18 cellular contexts compared by ENCODE assay signal in genomic region chr5:17620627-17621026, GRCh38. TPM values are rescaled to one million over a fixed set of nuclear protein-coding genes. Genes with fewer than 3 reads are reported as not detected.
A peak's percentile ranks its signal among the peaks of the same experiment; 100 is the strongest.
DNase-seq lines count a peak whose midpoint lies in the region; ATAC-seq and TF ChIP-seq lines count a peak whose summit lies in the region.
"Had no signal": no experiment of that assay in that cellular context is flagged by ENCODE, and none has a peak within 500 bp of the region (broad histone marks: within the 10 kb centered on the region; RNA-seq: fewer than 3 reads in every experiment).

No MANE protein-coding gene starts in this region.

- no peaks in the 10 kb centered on the region for H3K9me3 Mint-ChIP-seq in HFFc6
- H3K9me3 Mint-ChIP-seq: activated B cell treated with CpG ODN at 0.5 μM for 24 hours had no signal

- no CpG with 5 or more reads among the region's 17 CpGs for WGBS in mesendoderm (ENCODE audit: extremely low coverage, insufficient coverage, low lambda C conversion rate)

- DNase-seq in HFFc6 (no peak), SK-MEL-5 (ENCODE audit: low read depth, low spot score) (peak; percentile 21), mesendoderm (peak; percentile 40), SW 1271 (lab: John Stamatoyannopoulos, UW) (no peak)
- DNase-seq: activated B cell treated with CpG ODN at 0.5 μM for 24 hours; esophagus squamous epithelium; NCI-H1048; NCI-H226; spleen; stimulated activated naive CD4-positive, alpha-beta T cell treated with Interleukin-2 at 50 U/mL for 16 hours had no signal

- no peaks in the 10 kb centered on the region for H4K20me1 ChIP-seq in DOHH2 (ENCODE audit: control insufficient read depth, insufficient read depth, low read depth, low read length)

- TF ChIP-seq CTCF in DOHH2 (IDR thresholded peaks at IDR 0.05; ENCODE audit: low read depth, low read length, poor library complexity, severe bottlenecking): peak; percentile 49
- peak; percentile 31; the same call in 1 of the 2 replicates for TF ChIP-seq CTCF in HFFc6 (IDR thresholded peaks at IDR 0.05)

- no peaks in the 10 kb centered on the region for H3K9me3 ChIP-seq in DOHH2 (ENCODE audit: control insufficient read depth, insufficient read depth, low read length)
- H3K9me3 ChIP-seq: esophagus squamous epithelium had no signal

- no peaks in the 10 kb centered on the region for H3K9me2 ChIP-seq in DOHH2 (replicated peaks; ENCODE audit: control insufficient read depth, low read length)

- no peak overlapping the region for H3K27ac ChIP-seq in DOHH2 (ENCODE audit: low read depth, low read length)
- H3K27ac ChIP-seq in mesendoderm (ENCODE audit: low read depth, low read length): no peak overlapping the region
- H3K27ac ChIP-seq: esophagus squamous epithelium, left lung, spleen had no signal

- H3K4me1 ChIP-seq in DOHH2 (ENCODE audit: control insufficient read depth, low read length) (no peaks in the 10 kb centered on the region), mesendoderm (ENCODE audit: control insufficient read depth, low read depth, low read length) (no peaks in the 10 kb centered on the region)
- H3K4me1 ChIP-seq: esophagus squamous epithelium, left lung, spleen had no signal

- no peak overlapping the region for H3K27ac Mint-ChIP-seq in HFFc6
- H3K27ac Mint-ChIP-seq: activated B cell treated with CpG ODN at 0.5 μM for 24 hours; dendritic cell treated with granulocyte-macrophage colony-stimulating factor and Interleukin-4, amounts not matched to agents 40 ng/mL and 50 ng/mL, for 4 days had no signal

- H2BK15ac ChIP-seq in mesendoderm (replicated peaks; ENCODE audit: low read depth): no peak overlapping the region

- ATAC-seq in GM18907 (IDR thresholded peaks at IDR 0.05; ENCODE audit: unreplicated experiment): no peak
- no peak for ATAC-seq in GM18867 (IDR thresholded peaks at IDR 0.05; ENCODE audit: unreplicated experiment)
- ATAC-seq: left lung had no signal

- H3K4ac ChIP-seq in mesendoderm (ENCODE audit: low read depth, low read length): no peak overlapping the region

- no peak overlapping the region for H3K4me3 ChIP-seq in DOHH2 (ENCODE audit: low read length)
- no peak overlapping the region for H3K4me3 ChIP-seq in mesendoderm (ENCODE audit: low read length)
- H3K4me3 ChIP-seq: esophagus squamous epithelium, left lung, spleen had no signal

- H2BK120ac ChIP-seq in mesendoderm (ENCODE audit: low read depth, low read length): no peak overlapping the region

- H3K27me3 Mint-ChIP-seq in HFFc6 (ENCODE audit: insufficient read depth): no peaks in the 10 kb centered on the region; the same call in 1 of the 2 replicates
- H3K27me3 Mint-ChIP-seq: activated B cell treated with CpG ODN at 0.5 μM for 24 hours; dendritic cell treated with granulocyte-macrophage colony-stimulating factor and Interleukin-4, amounts not matched to agents 40 ng/mL and 50 ng/mL, for 4 days had no signal

- H3K27me3 ChIP-seq in DOHH2 (ENCODE audit: control insufficient read depth, low read length) (no peaks in the 10 kb centered on the region), mesendoderm (ENCODE audit: insufficient read depth, low read length, poor library complexity) (no peaks in the 10 kb centered on the region)
- H3K27me3 ChIP-seq: esophagus squamous epithelium, left lung, spleen had no signal

- H3K23ac ChIP-seq in mesendoderm (ENCODE audit: low read length): no peak overlapping the region

- H4K8ac ChIP-seq in mesendoderm (ENCODE audit: low read depth, low read length): no peak overlapping the region

- H3K36me3 Mint-ChIP-seq in HFFc6 (ENCODE audit: low read depth): no peaks in the 10 kb centered on the region

- no peak overlapping the region for H3K18ac ChIP-seq in mesendoderm (ENCODE audit: low read length)

- H3K4me1 Mint-ChIP-seq in HFFc6 (ENCODE audit: low read depth): no peaks in the 10 kb centered on the region
- H3K4me1 Mint-ChIP-seq: activated B cell treated with CpG ODN at 0.5 μM for 24 hours had no signal

- H3K9ac ChIP-seq in mesendoderm (ENCODE audit: low read length): no peak overlapping the region

- H3K56ac ChIP-seq in mesendoderm (ENCODE audit: low read length): no peak overlapping the region

- H3K4me3 Mint-ChIP-seq in HFFc6: no peak overlapping the region
- H3K4me3 Mint-ChIP-seq: activated B cell treated with CpG ODN at 0.5 μM for 24 hours; dendritic cell treated with granulocyte-macrophage colony-stimulating factor and Interleukin-4, amounts not matched to agents 40 ng/mL and 50 ng/mL, for 4 days had no signal

- H3K36me3 ChIP-seq in DOHH2 (ENCODE audit: control insufficient read depth, low read length) (no peaks in the 10 kb centered on the region), mesendoderm (ENCODE audit: control insufficient read depth, insufficient read depth, low read length) (no peaks in the 10 kb centered on the region)
- H3K36me3 ChIP-seq: esophagus squamous epithelium, left lung, spleen had no signal

- no peak overlapping the region for H4K5ac ChIP-seq in mesendoderm (ENCODE audit: low read length)

- no peaks in the 10 kb centered on the region for H3K79me1 ChIP-seq in mesendoderm (ENCODE audit: low read length)

- H3F3A ChIP-seq in DOHH2 (ENCODE audit: control insufficient read depth, insufficient read depth): no peaks in the 10 kb centered on the region

- no peak overlapping the region for H2BK5ac ChIP-seq in mesendoderm (ENCODE audit: low read length)

- H3K4me2 ChIP-seq in DOHH2 (ENCODE audit: low read length) (no peak overlapping the region), mesendoderm (ENCODE audit: low read length) (no peak overlapping the region)

- in situ Hi-C loops in SK-MEL-5 (cut with HindIII; ENCODE audit: low pct_unique_long_range_greater_than_20kb, low sequenced_read_pairs): no loop called here

- no peak overlapping the region for H2AK5ac ChIP-seq in mesendoderm (ENCODE audit: low read length)

- H3K79me2 ChIP-seq in DOHH2 (ENCODE audit: control insufficient read depth, low read length) (no peaks in the 10 kb centered on the region), mesendoderm (ENCODE audit: control insufficient read depth, insufficient read depth, low read length) (no peaks in the 10 kb centered on the region)

RNA-seq across cellular contexts. Expression of gene TAF11L12, which starts 10.4 kb away (rescaled TPM):
- not detected for total RNA-seq in HFFc6 (2021; fragmentation: NEBNext Ultra II Directional; extraction: Animal tissue kit (Norgen Biotek cat#: 25700))
- total RNA-seq in SK-MEL-5 (2014; rRNA removed; shearing (Covaris generic)): not detected in 2 replicates
- polyA plus RNA-seq in SK-MEL-5 (2015; cell fraction: cytosol; rRNA removed): not detected in 2 replicates
- not detected in 2 replicates for polyA plus RNA-seq in SK-MEL-5 (2015; cell fraction: nucleus; rRNA removed)
- not detected for polyA plus RNA-seq in mesendoderm (2013, experiment 1 of 2)
- polyA plus RNA-seq in mesendoderm (2013, experiment 2 of 2): not detected
- total RNA-seq: activated B cell treated with CpG ODN at 0.5 μM for 24 hours, esophagus squamous epithelium, HT-29, left lung, spleen, urinary bladder had no signal
- polyA plus RNA-seq: spleen, urinary bladder had no signal

RNA-seq across cellular contexts. Expression of gene TAF11L13, which starts 11.3 kb away (rescaled TPM):
- not detected for total RNA-seq in HFFc6 (2021; fragmentation: NEBNext Ultra II Directional; extraction: Animal tissue kit (Norgen Biotek cat#: 25700))
- not detected in 2 replicates for total RNA-seq in SK-MEL-5 (2014; rRNA removed; shearing (Covaris generic))
- not detected in 2 replicates for polyA plus RNA-seq in SK-MEL-5 (2015; cell fraction: cytosol; rRNA removed)
- not detected in 2 replicates for polyA plus RNA-seq in SK-MEL-5 (2015; cell fraction: nucleus; rRNA removed)
- not detected for polyA plus RNA-seq in mesendoderm (2013, experiment 1 of 2)
- not detected for polyA plus RNA-seq in mesendoderm (2013, experiment 2 of 2)
- total RNA-seq: activated B cell treated with CpG ODN at 0.5 μM for 24 hours, astrocyte, esophagus squamous epithelium, HT-29, left lung, spleen, urinary bladder had no signal
- polyA plus RNA-seq: spleen, urinary bladder had no signal

RNA-seq across cellular contexts. Expression of gene TAF11L14, which starts 13.6 kb away (rescaled TPM):
- not detected for total RNA-seq in HFFc6 (2021; fragmentation: NEBNext Ultra II Directional; extraction: Animal tissue kit (Norgen Biotek cat#: 25700))
- total RNA-seq in SK-MEL-5 (2014; rRNA removed; shearing (Covaris generic)): not detected in 2 replicates
- polyA plus RNA-seq in SK-MEL-5 (2015; cell fraction: cytosol; rRNA removed): not detected in 2 replicates
- not detected in 2 replicates for polyA plus RNA-seq in SK-MEL-5 (2015; cell fraction: nucleus; rRNA removed)
- polyA plus RNA-seq in mesendoderm (2013, experiment 1 of 2): not detected
- not detected for polyA plus RNA-seq in mesendoderm (2013, experiment 2 of 2)
- total RNA-seq: activated B cell treated with CpG ODN at 0.5 μM for 24 hours, esophagus squamous epithelium, HT-29, left lung, spleen, urinary bladder had no signal
- polyA plus RNA-seq: spleen, urinary bladder had no signal

RNA-seq across cellular contexts. Expression of gene TAF11L11, which starts 16.6 kb away (rescaled TPM):
- total RNA-seq in HFFc6 (2021; fragmentation: NEBNext Ultra II Directional; extraction: Animal tissue kit (Norgen Biotek cat#: 25700)): not detected
- total RNA-seq in SK-MEL-5 (2014; rRNA removed; shearing (Covaris generic)): not detected in 2 replicates
- polyA plus RNA-seq in SK-MEL-5 (2015; cell fraction: cytosol; rRNA removed): not detected in 2 replicates
- polyA plus RNA-seq in SK-MEL-5 (2015; cell fraction: nucleus; rRNA removed): not detected in 2 replicates
- polyA plus RNA-seq in mesendoderm (2013, experiment 1 of 2): not detected
- not detected for polyA plus RNA-seq in mesendoderm (2013, experiment 2 of 2)
- total RNA-seq: activated B cell treated with CpG ODN at 0.5 μM for 24 hours, esophagus squamous epithelium, HT-29, left lung, spleen, urinary bladder had no signal
- polyA plus RNA-seq: spleen, urinary bladder had no signal

RNA-seq across cellular contexts. Expression of gene TAF11L10, which starts 23.0 kb away (rescaled TPM):
- total RNA-seq in HFFc6 (2021; fragmentation: NEBNext Ultra II Directional; extraction: Animal tissue kit (Norgen Biotek cat#: 25700)): not detected
- not detected in 2 replicates for total RNA-seq in SK-MEL-5 (2014; rRNA removed; shearing (Covaris generic))
- not detected in 2 replicates for polyA plus RNA-seq in SK-MEL-5 (2015; cell fraction: cytosol; rRNA removed)
- not detected in 2 replicates for polyA plus RNA-seq in SK-MEL-5 (2015; cell fraction: nucleus; rRNA removed)
- not detected for polyA plus RNA-seq in mesendoderm (2013, experiment 1 of 2)
- not detected for polyA plus RNA-seq in mesendoderm (2013, experiment 2 of 2)
- total RNA-seq: activated B cell treated with CpG ODN at 0.5 μM for 24 hours, astrocyte, esophagus squamous epithelium, HT-29, left lung, spleen, urinary bladder had no signal
- polyA plus RNA-seq: spleen, urinary bladder had no signal

Comparison
In these comparisons a context has a peak if more than half of its experiments do, and no peak if none do; other contexts are left out.
1. DNase-seq: peak in SK-MEL-5 (single experiment) and mesendoderm (single experiment); none in HFFc6 (single experiment) and SW 1271 (0 of 2).